1 cellular context compared by ENCODE assay signal in genomic region chr11:4495986-4496385, GRCh38.
TF ChIP-seq lines count a peak whose summit lies in the region.

No MANE protein-coding gene starts in this region.

TF ChIP-seq in K562, 482 proteins besides CTCF, POLR2A, EP300 and RAD21:
- TF ChIP-seq CBX8 (IDR thresholded peaks at IDR 0.05; ENCODE audit: borderline replicate concordance, extremely low read depth, low read depth, low read length, poor library complexity, severe bottlenecking) (peak; percentile 50), RBFOX2 (IDR thresholded peaks at IDR 0.05; ENCODE audit: low read depth, low read length) (no peak)
TF ChIP-seq in K562: peak in this region for 1.
